In the genomic region with DNA sequence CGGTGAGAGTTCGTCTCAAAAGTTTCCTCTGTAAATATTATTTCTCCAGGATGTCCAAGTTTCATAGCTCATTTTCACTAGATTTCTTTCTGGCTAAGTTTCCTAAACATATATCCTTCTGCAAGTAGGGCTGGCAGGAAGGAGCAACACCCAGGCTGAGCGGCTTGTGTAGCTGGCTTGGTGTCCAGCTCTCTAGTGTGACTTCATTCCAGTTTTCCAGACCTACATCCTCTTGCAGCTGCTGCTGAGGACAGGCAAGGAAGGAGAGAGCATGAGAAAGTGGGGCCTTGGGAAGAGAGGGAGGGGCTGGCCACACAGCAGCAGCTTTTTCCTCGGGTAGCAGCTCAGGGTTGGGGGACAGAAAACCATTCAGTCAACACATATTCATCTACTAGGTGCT, we compare ENCODE assay signal across 21 cellular contexts.
"Had no signal": no experiment of that assay in that cellular context is flagged by ENCODE, and none has a peak within 500 bp of the region (broad histone marks: within the 10 kb centered on the region; RNA-seq: fewer than 3 reads in every experiment).

No MANE protein-coding gene starts in this region.

- H3K9me3 Mint-ChIP-seq: activated naive CD4-positive, alpha-beta T cell treated with anti-CD3 and anti-CD28 coated beads, Interleukin-2, amount 50 U/mL, for 24 hours; activated T-helper 2 cell treated with anti-CD3 and anti-CD28 coated beads, Interferon-gamma antibody, Interleukin-2, Interleukin-4, amounts not matched to agents 10 μg/mL and 5 μg/mL and 100 μg/mL, durations not matched to agents 14 hours and 24 hours and 36 hours; dendritic cell treated with granulocyte-macrophage colony-stimulating factor and Interleukin-4, amounts not matched to agents 40 ng/mL and 50 ng/mL, for 4 days; T-cell had no signal

- H3K36me3 Mint-ChIP-seq: activated naive CD4-positive, alpha-beta T cell treated with anti-CD3 and anti-CD28 coated beads, Interleukin-2, amount 50 U/mL, for 24 hours; T-cell had no signal

- H3K27me3 ChIP-seq: body of pancreas, gastrocnemius medialis, vagina had no signal

- H3K4me2 ChIP-seq: SK-N-SH had no signal

- H3K4me1 Mint-ChIP-seq: activated naive CD4-positive, alpha-beta T cell treated with anti-CD3 and anti-CD28 coated beads, Interleukin-2, amount 50 U/mL, for 24 hours had no signal

- DNase-seq: activated CD4-positive, alpha-beta T cell treated with anti-CD3 and anti-CD28 coated beads, Interleukin-2, amount 50 U/mL, for 4 hours; activated CD4-positive, CD25-positive, alpha-beta regulatory T cell treated with anti-CD3 and anti-CD28 coated beads, Interleukin-2, amount 50 U/mL, for 72 hours; adrenal gland; body of pancreas; central memory CD4-positive, alpha-beta T cell; effector memory CD4-positive, alpha-beta T cell; gastrocnemius medialis; hippocampal formation; kidney; retina; SK-N-SH; stimulated activated CD4-positive, alpha-beta T cell treated with anti-CD3 and anti-CD28 coated beads, Interleukin-4, amount 100 ng/mL, for 24 hours; stimulated activated naive CD4-positive, alpha-beta T cell; T-cell; T-helper 9 cell; transverse colon had no signal

- H3K27ac Mint-ChIP-seq: activated naive CD4-positive, alpha-beta T cell treated with anti-CD3 and anti-CD28 coated beads, Interleukin-2, amount 50 U/mL, for 24 hours; activated T-helper 2 cell treated with anti-CD3 and anti-CD28 coated beads, Interferon-gamma antibody, Interleukin-2, Interleukin-4, amounts not matched to agents 10 μg/mL and 5 μg/mL and 100 μg/mL, durations not matched to agents 14 hours and 24 hours and 36 hours; dendritic cell treated with granulocyte-macrophage colony-stimulating factor and Interleukin-4, amounts not matched to agents 40 ng/mL and 50 ng/mL, for 4 days; T-cell had no signal

- H3K4me3 Mint-ChIP-seq: activated naive CD4-positive, alpha-beta T cell treated with anti-CD3 and anti-CD28 coated beads, Interleukin-2, amount 50 U/mL, for 24 hours; dendritic cell treated with granulocyte-macrophage colony-stimulating factor and Interleukin-4, amounts not matched to agents 40 ng/mL and 50 ng/mL, for 4 days; T-cell had no signal

- H3K36me3 ChIP-seq: adrenal gland, gastrocnemius medialis, transverse colon, vagina had no signal

- H3K9me3 ChIP-seq: adrenal gland, body of pancreas, gastrocnemius medialis, SK-N-SH, transverse colon, vagina had no signal

- H3K27ac ChIP-seq: adrenal gland, body of pancreas, gastrocnemius medialis, skin epidermis, vagina had no signal

- H3K4me3 ChIP-seq: adrenal gland, body of pancreas, gastrocnemius medialis, skin epidermis, transverse colon, vagina had no signal

- H3K9ac ChIP-seq: SK-N-SH had no signal
